Comparison of ENCODE assay signal across 16 cellular contexts in genomic region chr2:18398833-18399232, GRCh38.
"Had no signal": no experiment of that assay in that cellular context is flagged by ENCODE, and none has a peak within 500 bp of the region (broad histone marks: within the 10 kb centered on the region; RNA-seq: fewer than 3 reads in every experiment).

No MANE protein-coding gene starts in this region.

- H3K9me3 ChIP-seq: lower lobe of right lung, suprapubic skin had no signal

- H3K27me3 ChIP-seq: suprapubic skin had no signal

- H3K36me3 ChIP-seq: lower lobe of right lung, suprapubic skin had no signal

- H3K4me1 Mint-ChIP-seq: activated naive CD8-positive, alpha-beta T cell treated with anti-CD3 and anti-CD28 coated beads, Interleukin-2, amount 50 U/mL, for 24 hours had no signal

- H3K4me3 ChIP-seq: coronary artery, lower lobe of right lung, suprapubic skin had no signal

- H3K27ac Mint-ChIP-seq: activated naive CD8-positive, alpha-beta T cell treated with anti-CD3 and anti-CD28 coated beads, Interleukin-2, amount 50 U/mL, for 24 hours; effector memory CD8-positive, alpha-beta T cell; mesothelial cell of epicardium; nephron progenitor cell; progenitor cell of endocrine pancreas; T-helper 2 cell treated with Interferon-gamma antibody and Interleukin-4, amounts not matched to agents 5 μg/mL and 100 μg/mL, for 36 hours; type B pancreatic cell had no signal

- H3K4me1 ChIP-seq: lower lobe of right lung, suprapubic skin had no signal

- ATAC-seq: activated naive CD8-positive, alpha-beta T cell treated with anti-CD3 and anti-CD28 coated beads, Interleukin-2, amount 50 U/mL, for 24 hours; effector memory CD8-positive, alpha-beta T cell; lower lobe of right lung; right cardiac atrium; stimulated activated naive CD8-positive, alpha-beta T cell treated with anti-CD3 and anti-CD28 coated beads, Interleukin-15, Interleukin-2, amounts not matched to agents 100 U/mL and 50 U/mL, for 24 hours had no signal

- H3K27ac ChIP-seq: coronary artery, lower lobe of right lung, suprapubic skin had no signal

- H3K36me3 Mint-ChIP-seq: mesothelial cell of epicardium, type B pancreatic cell had no signal

- H3K4me3 Mint-ChIP-seq: activated naive CD8-positive, alpha-beta T cell treated with anti-CD3 and anti-CD28 coated beads, Interleukin-2, amount 50 U/mL, for 24 hours; effector memory CD8-positive, alpha-beta T cell; mesothelial cell of epicardium; nephron progenitor cell; T-helper 2 cell treated with Interferon-gamma antibody and Interleukin-4, amounts not matched to agents 5 μg/mL and 100 μg/mL, for 36 hours; type B pancreatic cell had no signal

- H3K9me3 Mint-ChIP-seq: activated naive CD8-positive, alpha-beta T cell treated with anti-CD3 and anti-CD28 coated beads, Interleukin-2, amount 50 U/mL, for 24 hours; effector memory CD8-positive, alpha-beta T cell; T-helper 2 cell treated with Interferon-gamma antibody and Interleukin-4, amounts not matched to agents 5 μg/mL and 100 μg/mL, for 36 hours; type B pancreatic cell had no signal

- DNase-seq: activated CD4-positive, alpha-beta T cell treated with anti-CD3 and anti-CD28 coated beads, Interleukin-2, amount 50 U/mL, for 1 hour; activated naive CD4-positive, alpha-beta T cell treated with Interleukin-2 at 50 U/mL for 16 hours; activated naive CD8-positive, alpha-beta T cell treated with anti-CD3 and anti-CD28 coated beads, Interleukin-2, amount 50 U/mL, for 24 hours; caudate nucleus; effector memory CD8-positive, alpha-beta T cell; lower lobe of right lung; nephron progenitor cell; occipital lobe; right cardiac atrium; stimulated activated naive CD8-positive, alpha-beta T cell treated with anti-CD3 and anti-CD28 coated beads, Interleukin-15, Interleukin-2, amounts not matched to agents 100 U/mL and 50 U/mL, for 24 hours had no signal
